Comparison of ENCODE assay signal across 15 cellular contexts in the genomic region with DNA sequence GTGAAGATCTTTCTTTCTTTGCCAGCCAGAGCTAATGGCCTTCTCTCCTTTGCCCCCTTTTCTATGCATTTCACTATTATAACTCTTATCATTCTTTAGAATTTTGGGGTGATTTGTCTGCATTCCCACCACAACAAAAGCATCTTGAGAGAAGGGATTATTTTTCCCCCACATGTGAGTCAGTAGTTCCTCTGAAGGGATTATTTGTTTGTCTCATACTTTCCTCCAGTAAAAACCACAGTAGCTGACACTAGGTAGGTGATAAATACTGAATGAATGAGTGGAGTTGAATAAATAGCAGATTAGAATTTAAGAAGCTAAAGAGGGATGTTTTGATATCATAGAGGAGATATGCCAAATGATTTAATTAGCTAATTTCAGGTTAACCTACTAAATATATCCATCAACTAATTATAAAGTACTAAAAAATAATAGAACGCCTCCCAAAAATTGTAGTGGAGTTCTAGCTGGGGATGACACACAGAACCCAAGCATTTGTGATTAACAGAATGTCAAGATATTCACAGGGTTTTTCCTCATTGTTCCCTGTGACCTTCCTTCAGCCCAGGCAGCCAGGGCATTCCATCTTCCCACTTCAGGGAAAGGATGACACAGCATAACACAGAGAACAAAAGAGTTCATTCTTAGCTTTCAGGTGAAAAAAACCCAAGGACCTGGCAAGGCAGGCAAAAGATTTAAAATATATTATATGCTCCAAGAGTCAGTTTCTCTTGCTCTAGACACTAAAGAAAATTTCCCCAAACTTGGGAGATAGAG. TPM values are rescaled to one million over a fixed set of nuclear protein-coding genes. Genes with fewer than 3 reads are reported as not detected.
A peak's percentile ranks its signal among the peaks of the same experiment; 100 is the strongest.
DNase-seq lines count a peak whose midpoint lies in the region; ATAC-seq and TF ChIP-seq lines count a peak whose summit lies in the region.
"Had no signal": no experiment of that assay in that cellular context is flagged by ENCODE, and none has a peak within 500 bp of the region (broad histone marks: within the 10 kb centered on the region; RNA-seq: fewer than 3 reads in every experiment).

No MANE protein-coding gene starts in this region.

- ATAC-seq in activated naive CD8-positive, alpha-beta T cell treated with anti-CD3 and anti-CD28 coated beads, Interleukin-2, amount 50 U/mL, for 24 hours: peak; percentile 11
- ATAC-seq in HG02973 (IDR thresholded peaks at IDR 0.05; ENCODE audit: unreplicated experiment): no peak

- peaks cover 55% of the 10 kb centered on the region for H3K4me1 Mint-ChIP-seq in activated naive CD8-positive, alpha-beta T cell treated with anti-CD3 and anti-CD28 coated beads, Interleukin-2, amount 50 U/mL, for 24 hours
- H3K4me1 Mint-ChIP-seq in activated naive CD8-positive, alpha-beta T cell treated with anti-CD3 and anti-CD28 coated beads for 36 hours: peaks cover 31% of the 10 kb centered on the region

- peaks cover 3% of the 10 kb centered on the region for H3K27me3 ChIP-seq in iPS-20b (ENCODE audit: insufficient read depth, low read length)
- no peaks in the 10 kb centered on the region for H3K27me3 ChIP-seq in thyroid gland
- H3K27me3 ChIP-seq: MG63 had no signal

- H3K9me3 ChIP-seq in iPS-20b (ENCODE audit: insufficient read depth, low read depth, low read length) (no peaks in the 10 kb centered on the region), thyroid gland (no peaks in the 10 kb centered on the region)
- H3K9me3 ChIP-seq: MG63 had no signal

- peak overlapping the region; percentile 56; the same call in 1 of the 2 replicates for H3K9ac ChIP-seq in iPS-20b (ENCODE audit: low read depth, low read length)

- intact Hi-C loops in thyroid gland (cut with DNase I): loop anchor here (10.0 kb wide), 1 partner anchor 59 kb away; a partner anchor contains a TSS

- no peak for TF ChIP-seq CTCF in thyroid gland (IDR thresholded peaks at IDR 0.05)

- H3K4me3 ChIP-seq in iPS-20b (ENCODE audit: low read length) (no peak overlapping the region), thyroid gland (replicated peaks in 1 of 3) (no peak overlapping the region)
- H3K4me3 ChIP-seq: MG63 had no signal

- H3K27ac ChIP-seq in iPS-20b (ENCODE audit: low read length): peak overlapping the region; percentile 16
- H3K27ac ChIP-seq in thyroid gland: peak overlapping the region in 2 of 3 donors; percentile 40 to 62

- H3K36me3 ChIP-seq in iPS-20b (ENCODE audit: insufficient read depth, low read depth, low read length): no peaks in the 10 kb centered on the region
- H3K36me3 ChIP-seq in thyroid gland: no peaks in the 10 kb centered on the region
- H3K36me3 ChIP-seq: MG63 had no signal

- H3K4me1 ChIP-seq in iPS-20b (ENCODE audit: insufficient read depth, low read length) (peaks cover 17% of the 10 kb centered on the region), thyroid gland (peaks cover 16 to 17% of the 10 kb centered on the region in 2 donors)

- no peaks in the 10 kb centered on the region for H3K9me3 Mint-ChIP-seq in activated naive CD8-positive, alpha-beta T cell treated with anti-CD3 and anti-CD28 coated beads, Interleukin-2, amount 50 U/mL, for 24 hours
- H3K9me3 Mint-ChIP-seq in activated naive CD8-positive, alpha-beta T cell treated with anti-CD3 and anti-CD28 coated beads for 36 hours: no peaks in the 10 kb centered on the region

- WGBS in thyroid gland, 2 donors: 96 to 100% methylated on average over 1 of the region's 1 CpG

- H3K27ac Mint-ChIP-seq in activated naive CD8-positive, alpha-beta T cell treated with anti-CD3 and anti-CD28 coated beads, Interleukin-2, amount 50 U/mL, for 24 hours: peak overlapping the region; percentile 69
- H3K27ac Mint-ChIP-seq in activated naive CD8-positive, alpha-beta T cell treated with anti-CD3 and anti-CD28 coated beads for 36 hours: no peak overlapping the region

- TF ChIP-seq POLR2A in thyroid gland (IDR thresholded peaks at IDR 0.05): no peak

- peak overlapping the region; percentile 0 for H3K4me3 Mint-ChIP-seq in activated naive CD8-positive, alpha-beta T cell treated with anti-CD3 and anti-CD28 coated beads, Interleukin-2, amount 50 U/mL, for 24 hours
- no peak overlapping the region for H3K4me3 Mint-ChIP-seq in activated naive CD8-positive, alpha-beta T cell treated with anti-CD3 and anti-CD28 coated beads for 36 hours

- H3K27me3 Mint-ChIP-seq in activated naive CD8-positive, alpha-beta T cell treated with anti-CD3 and anti-CD28 coated beads, Interleukin-2, amount 50 U/mL, for 24 hours: peaks cover 56% of the 10 kb centered on the region
- H3K27me3 Mint-ChIP-seq in activated naive CD8-positive, alpha-beta T cell treated with anti-CD3 and anti-CD28 coated beads for 36 hours: peaks cover 69% of the 10 kb centered on the region

- peaks cover 3% of the 10 kb centered on the region for H3K36me3 Mint-ChIP-seq in activated naive CD8-positive, alpha-beta T cell treated with anti-CD3 and anti-CD28 coated beads, Interleukin-2, amount 50 U/mL, for 24 hours (ENCODE audit: low read depth)
- H3K36me3 Mint-ChIP-seq in activated naive CD8-positive, alpha-beta T cell treated with anti-CD3 and anti-CD28 coated beads for 36 hours: no peaks in the 10 kb centered on the region

- in situ Hi-C loops in SK-MEL-5 (cut with HindIII; ENCODE audit: low pct_unique_long_range_greater_than_20kb, low sequenced_read_pairs): loop anchor here (10.0 kb wide), 1 partner anchor 51 kb away; no protein-coding TSS in a partner anchor

- DNase-seq in activated naive CD8-positive, alpha-beta T cell treated with anti-CD3 and anti-CD28 coated beads, Interleukin-2, amount 50 U/mL, for 24 hours: no peak
- no peak for DNase-seq in activated naive CD8-positive, alpha-beta T cell treated with anti-CD3 and anti-CD28 coated beads for 36 hours
- DNase-seq in SK-MEL-5 (ENCODE audit: low read depth, low spot score) (peak; percentile 82), thyroid gland (peak in 1 of 2 donors; percentile 33), occipital lobe (lab: John Stamatoyannopoulos, UW) (no peak)
- no peak for DNase-seq in activated CD4-positive, alpha-beta T cell treated with anti-CD3 and anti-CD28 coated beads, Interleukin-2, amount 50 U/mL, for 1 hour
- DNase-seq: activated CD8-positive, alpha-beta memory T cell treated with anti-CD3 and anti-CD28 coated beads, Interleukin-2, amount 50 U/mL, for 4 hours; amygdala; effector memory CD4-positive, alpha-beta T cell; GF-D8; MG63; NCI-H2227 treated with DMSO at 0.1 percent for 48 hours; stimulated activated CD4-positive, alpha-beta T cell treated with anti-CD3 and anti-CD28 coated beads, Interleukin-1b, Interleukin-23, amount 100 ng/mL, for 48 hours had no signal

RNA-seq across cellular contexts. Expression of a gene that starts 3.5 kb away (rescaled TPM):
- 10 to 100 TPM; 41.7 to 46.1 TPM for total RNA-seq in activated naive CD8-positive, alpha-beta T cell treated with anti-CD3 and anti-CD28 coated beads for 36 hours
- 36.9 and 39.2 TPM in 2 replicates for total RNA-seq in SK-MEL-5 (2014; rRNA removed; shearing (Covaris generic))
- polyA plus RNA-seq in SK-MEL-5 (2015; cell fraction: cytosol; rRNA removed): 34.2 and 46.6 TPM in 2 replicates
- 74.9 and 97.7 TPM in 2 replicates for polyA plus RNA-seq in SK-MEL-5 (2015; cell fraction: nucleus; rRNA removed)
- total RNA-seq in thyroid gland (10 to 100 TPM; 42.5 to 72.6 (median 70.6) TPM), occipital lobe (17.6 TPM)

RNA-seq across cellular contexts. Expression of a gene that starts 52.2 kb away (rescaled TPM):
- 10 to 100 TPM; 94.1 to 98.1 TPM for total RNA-seq in activated naive CD8-positive, alpha-beta T cell treated with anti-CD3 and anti-CD28 coated beads for 36 hours
- 214 TPM in 2 replicates for total RNA-seq in SK-MEL-5 (2014; rRNA removed; shearing (Covaris generic))
- polyA plus RNA-seq in SK-MEL-5 (2015; cell fraction: cytosol; rRNA removed): 21.4 and 68.6 TPM in 2 replicates
- polyA plus RNA-seq in SK-MEL-5 (2015; cell fraction: nucleus; rRNA removed): 25.5 and 34.8 TPM in 2 replicates
- total RNA-seq in thyroid gland (1,000 to 10,000 TPM in 1 of 4 donors, 100 to 1,000 TPM in 1, 10 to 100 TPM in 2; 84.6 to 1,117 (median 185) TPM), occipital lobe (103 TPM)
